Comparison of ENCODE assay signal across 13 cellular contexts in the genomic region with DNA sequence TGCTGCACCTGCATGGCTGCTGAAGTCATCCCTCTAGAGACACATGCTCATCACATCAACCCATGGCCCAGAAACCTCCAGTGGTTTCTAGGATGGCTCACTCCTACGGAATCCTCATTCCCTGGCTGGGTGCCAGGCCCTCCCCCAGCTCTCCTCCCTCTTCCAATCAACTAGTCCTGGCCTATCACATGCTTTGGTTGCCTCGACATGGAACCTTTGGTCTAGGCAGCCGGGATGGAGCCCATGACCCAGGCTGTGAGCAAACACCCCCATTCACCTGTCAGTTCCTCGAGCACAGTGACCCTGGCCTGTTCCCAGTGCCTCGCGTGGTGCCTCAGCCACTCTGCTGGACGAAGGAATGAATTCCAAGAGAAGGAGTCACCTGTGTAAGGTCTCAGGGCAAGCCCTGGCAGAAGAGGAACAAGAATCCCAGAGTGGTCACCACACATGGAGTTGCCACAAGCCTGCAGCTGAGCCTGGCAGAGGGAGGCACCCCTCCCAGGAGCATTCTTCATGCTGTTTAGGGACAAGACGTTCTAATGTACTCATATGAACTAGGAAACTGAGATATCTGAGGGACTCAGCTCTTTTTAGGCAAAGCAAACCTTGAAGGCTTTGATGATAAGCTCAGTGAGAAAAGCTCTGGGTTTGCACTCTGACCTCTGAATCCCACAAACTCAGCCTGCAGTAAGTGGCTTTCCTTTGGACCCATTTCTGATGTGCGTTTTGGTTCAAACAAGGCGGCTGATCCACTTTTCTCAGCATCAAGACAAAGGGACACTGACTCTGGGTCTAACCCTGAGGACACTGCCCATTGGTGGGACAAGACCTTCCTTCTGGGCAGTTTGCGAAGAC. TPM values are rescaled to one million over a fixed set of nuclear protein-coding genes. Genes with fewer than 3 reads are reported as not detected.
DNase-seq lines count a peak whose midpoint lies in the region; ATAC-seq, FAIRE-seq and TF ChIP-seq lines count a peak whose summit lies in the region.
"Had no signal": no experiment of that assay in that cellular context is flagged by ENCODE, and none has a peak within 500 bp of the region (broad histone marks: within the 10 kb centered on the region; RNA-seq: fewer than 3 reads in every experiment).

No MANE protein-coding gene starts in this region.

- H3K9me3 ChIP-seq in PC-9 (ENCODE audit: insufficient read depth, low read depth) (no peaks in the 10 kb centered on the region), H1 (ENCODE audit: insufficient read depth in 2 of 2, low read depth in 1 of 2, low read length in 1 of 2) (no peaks in the 10 kb centered on the region)
- H3K9me3 ChIP-seq: adrenal gland had no signal

- H3K56ac ChIP-seq in H1 (replicated peaks; ENCODE audit: insufficient read length, low read depth, low read length), result no peak overlapping the region

- H3K4me3 Mint-ChIP-seq in Calu3 (ENCODE audit: low read depth, unreplicated experiment) (no peak overlapping the region), mesothelial cell of epicardium (no peak overlapping the region)
- H3K4me3 Mint-ChIP-seq: CD8-positive, alpha-beta memory T cell had no signal

- no peaks in the 10 kb centered on the region for H3K9me2 ChIP-seq in PC-9 (ENCODE audit: insufficient read depth)

- H3K79me1 ChIP-seq in H1 (ENCODE audit: low read depth, low read length), result no peaks in the 10 kb centered on the region; the same call in 1 of the 2 replicates

- no peak for TF ChIP-seq RAD21 in H1 (IDR thresholded peaks at IDR 0.05 in 1 of 2, conservative IDR thresholded peaks at IDR 0.05 in 1 of 2; ENCODE audit: low read depth in 2 of 2, low read length in 2 of 2)

- H4K20me1 ChIP-seq in PC-9 (ENCODE audit: insufficient read depth) (no peaks in the 10 kb centered on the region), H1 (replicated peaks in 1 of 2; ENCODE audit: control insufficient read depth in 1 of 2, insufficient read depth in 2 of 2, low read length in 2 of 2) (peaks cover 2 to 10% of the 10 kb centered on the region in 2 experiments)

- H3K27ac Mint-ChIP-seq in Calu3 (ENCODE audit: unreplicated experiment), result no peak overlapping the region
- peak overlapping the region; percentile 93 for H3K27ac Mint-ChIP-seq in mesothelial cell of epicardium

- DNase-seq in Calu3 (peak; percentile 9), PC-9 (peak; percentile 76 to 80), H1 (ENCODE audit: low read depth in 1 of 2, low spot score in 2 of 2) (no peak), mesothelial cell of epicardium (ENCODE audit: low spot score in 2 of 2, unreplicated experiment in 2 of 2) (no peak)
- no peak for DNase-seq in effector CD8-positive, alpha-beta T cell (lab: John Stamatoyannopoulos, UW)
- DNase-seq in stimulated activated CD4-positive, alpha-beta T cell treated with anti-CD3 and anti-CD28 coated beads, Interleukin-2, amount 100 ng/mL, for 48 hours, result no peak
- DNase-seq: CD8-positive, alpha-beta memory T cell; NCI-H187 treated with DMSO at 0.1 percent for 48 hours; stimulated activated CD4-positive, alpha-beta T cell treated with anti-CD3 and anti-CD28 coated beads, Interleukin-2, amount 100 ng/mL, for 24 hours; T-helper 9 cell had no signal

- H2BK12ac ChIP-seq in H1 (ENCODE audit: low read depth, low read length), result peak overlapping the region; percentile 50; the same call in 1 of the 2 replicates

- no peak overlapping the region for H3K14ac ChIP-seq in H1 (ENCODE audit: insufficient read length)

- no peak overlapping the region for H3K23ac ChIP-seq in H1 (ENCODE audit: insufficient read length)

- no peak overlapping the region for H3K18ac ChIP-seq in H1 (ENCODE audit: extremely low read depth, low read length)

- H2AFZ ChIP-seq in PC-9 (no peak overlapping the region), H1 (ENCODE audit: low read length) (no peak overlapping the region)

- H3K27me3 ChIP-seq in PC-9 (ENCODE audit: insufficient read depth, low read depth) (no peaks in the 10 kb centered on the region), H1 (replicated peaks in 1 of 4; ENCODE audit: control insufficient read depth in 3 of 4, extremely low read depth in 1 of 4, insufficient read depth in 3 of 4, low read length in 3 of 4) (no peaks in the 10 kb centered on the region)
- H3K27me3 ChIP-seq: adrenal gland had no signal

- H3K23me2 ChIP-seq in H1 (ENCODE audit: low read depth, low read length), result no peaks in the 10 kb centered on the region

- no peak for TF ChIP-seq EP300 in H1 (IDR thresholded peaks at IDR 0.05; ENCODE audit: borderline replicate concordance in 1 of 2, low read depth in 2 of 2, low read length in 2 of 2)

- H3K4me3 ChIP-seq in PC-9 (no peak overlapping the region), H1 (ENCODE audit: extremely low read depth in 1 of 4, insufficient read depth in 2 of 4, low read depth in 3 of 4, low read length in 4 of 4) (no peak overlapping the region)
- H3K4me3 ChIP-seq: adrenal gland had no signal

- no peaks in the 10 kb centered on the region for H3K9me3 Mint-ChIP-seq in Calu3 (ENCODE audit: low read depth, unreplicated experiment)
- peaks cover 6% of the 10 kb centered on the region for H3K9me3 Mint-ChIP-seq in mesothelial cell of epicardium
- H3K9me3 Mint-ChIP-seq: CD8-positive, alpha-beta memory T cell had no signal

- no peaks in the 10 kb centered on the region for H3K27me3 Mint-ChIP-seq in Calu3 (ENCODE audit: unreplicated experiment)
- no peaks in the 10 kb centered on the region for H3K27me3 Mint-ChIP-seq in mesothelial cell of epicardium (ENCODE audit: low read depth)
- H3K27me3 Mint-ChIP-seq: CD8-positive, alpha-beta memory T cell had no signal

- peak overlapping the region; percentile 38 for H3K4me2 ChIP-seq in PC-9
- H3K4me2 ChIP-seq in H1 (ENCODE audit: insufficient read depth in 1 of 2, low read depth in 2 of 2, low read length in 2 of 2), result no peak overlapping the region

- no peak overlapping the region for H2BK15ac ChIP-seq in H1 (ENCODE audit: low read length)

- H3F3A ChIP-seq in PC-9 (ENCODE audit: insufficient read depth, low read depth), result peaks cover 5% of the 10 kb centered on the region; the same call in 1 of the 2 replicates

- no peak for TF ChIP-seq CTCF in Calu3 (IDR thresholded peaks at IDR 0.05; ENCODE audit: unreplicated experiment)
- TF ChIP-seq CTCF in PC-9 (conservative IDR thresholded peaks at IDR 0.05), result no peak
- TF ChIP-seq CTCF in H1 (IDR thresholded peaks at IDR 0.05; ENCODE audit: control extremely low read depth in 1 of 3, insufficient read depth in 1 of 3, low read depth in 1 of 3, low read length in 3 of 3), result no peak
- no peak for TF ChIP-seq CTCF in mesothelial cell of epicardium (IDR thresholded peaks at IDR 0.05; ENCODE audit: unreplicated experiment)

- H2BK20ac ChIP-seq in H1 (ENCODE audit: low read length), result no peak overlapping the region

- H2BK5ac ChIP-seq in H1 (ENCODE audit: low read depth, low read length), result no peak overlapping the region

- TF ChIP-seq POLR2A in H1 (IDR thresholded peaks at IDR 0.05; ENCODE audit: control extremely low read depth in 1 of 2, low read depth in 2 of 2, low read length in 2 of 2), result no peak

- H3K4me1 ChIP-seq in PC-9 (replicated peaks; ENCODE audit: insufficient read depth) (peaks cover 18% of the 10 kb centered on the region), H1 (replicated peaks in 1 of 4; ENCODE audit: control insufficient read depth in 3 of 4, insufficient read depth in 4 of 4, low read length in 3 of 4) (no peaks in the 10 kb centered on the region; a peak in 1 of 7 replicates)

- no peak for FAIRE-seq in H1 (lab: Jason Lieb, UNC)

- no peak overlapping the region for H4K5ac ChIP-seq in H1 (ENCODE audit: insufficient read length, low read depth, low read length)

- H3K36me3 Mint-ChIP-seq in Calu3 (ENCODE audit: insufficient read depth, unreplicated experiment), result no peaks in the 10 kb centered on the region
- H3K36me3 Mint-ChIP-seq in mesothelial cell of epicardium, result no peaks in the 10 kb centered on the region

- H3K9ac ChIP-seq in H1 (replicated peaks in 1 of 4; ENCODE audit: extremely low read depth in 1 of 4, low read depth in 3 of 4, low read length in 3 of 4), result no peak overlapping the region; a peak in 1 of 7 replicates

- intact Hi-C loops in Calu3 (cut with micrococcal nuclease; ENCODE audit: unreplicated experiment) (no loop called here), PC-9 (cut with micrococcal nuclease; ENCODE audit: unreplicated experiment) (loop anchor here (1.0 kb wide), 1 partner anchor 43 kb away; no protein-coding TSS in a partner anchor)

- H4K8ac ChIP-seq in H1 (ENCODE audit: extremely low read depth, insufficient read depth, low read length), result no peak overlapping the region

- CTCF ChIA-PET in Calu3 (lab: Charles Lee), result no interaction called here
- CTCF ChIA-PET in PC-9 (lab: Charles Lee), result interaction anchor here (0.6 kb wide), 1 partner anchor 254 kb away, joined by 4 read pairs; no protein-coding TSS in a partner anchor
- CTCF ChIA-PET in H1 (lab: Charles Lee; ENCODE audit: partially characterized antibody), result interaction anchor here (0.6 to 1.5 kb wide), 8 partner anchors 9 to 291 kb away, joined by 3 to 5 read pairs (median 3); no protein-coding TSS in a partner anchor

- H2AK5ac ChIP-seq in H1 (ENCODE audit: low read depth, low read length), result no peak overlapping the region

- no peak overlapping the region for H4K91ac ChIP-seq in H1 (replicated peaks; ENCODE audit: insufficient read length, low read length)

- POLR2A ChIA-PET in PC-9 (lab: Charles Lee; ENCODE audit: unreplicated experiment) (no interaction called here), H1 (lab: Charles Lee; ENCODE audit: partially characterized antibody) (no interaction called here)

- H3K4me1 Mint-ChIP-seq in Calu3 (ENCODE audit: low read depth, unreplicated experiment) (no peaks in the 10 kb centered on the region), mesothelial cell of epicardium (peaks cover 24% of the 10 kb centered on the region)

- no TSS peak for BruUV-seq in Calu3 (replicated peaks; lab: Mats Ljungman, UMichigan)
- BruUV-seq in PC-9 (replicated peaks; lab: Mats Ljungman, UMichigan), result no TSS peak

- no peaks in the 10 kb centered on the region for H3K79me2 ChIP-seq in PC-9 (ENCODE audit: low read depth)
- no peaks in the 10 kb centered on the region for H3K79me2 ChIP-seq in H1 (ENCODE audit: control insufficient read depth in 1 of 2, insufficient read depth in 2 of 2, low read length in 2 of 2)

- no peaks in the 10 kb centered on the region for H3K36me3 ChIP-seq in PC-9 (ENCODE audit: low read depth)
- H3K36me3 ChIP-seq in H1 (ENCODE audit: control insufficient read depth in 2 of 4, insufficient read depth in 4 of 4, low read length in 3 of 4), result no peaks in the 10 kb centered on the region
- H3K36me3 ChIP-seq: adrenal gland had no signal

- no peak overlapping the region for H3K4ac ChIP-seq in H1 (replicated peaks; ENCODE audit: insufficient read length, low read depth, low read length)

- H3K27ac ChIP-seq in PC-9, result no peak overlapping the region
- H3K27ac ChIP-seq in H1 (ENCODE audit: low read depth, low read length), result no peak overlapping the region
- H3K27ac ChIP-seq: adrenal gland had no signal

- no peak overlapping the region for H2BK120ac ChIP-seq in H1 (replicated peaks; ENCODE audit: low read depth, low read length)

- ATAC-seq in activated CD4-positive, CD25-positive, alpha-beta regulatory T cell treated with anti-CD3 and anti-CD28 coated beads, Interleukin-2, amount 50 U/mL, for 24 hours, result no peak
- no peak for ATAC-seq in HG02759 (IDR thresholded peaks at IDR 0.05; ENCODE audit: unreplicated experiment)

- 93% methylated on average over 11 of the region's 11 CpGs; no CpG with 5 or more reads in 1 of the 2 experiments for WGBS in H1 (ENCODE audit: extremely low coverage in 1 of 2, insufficient coverage in 1 of 2, insufficient read length in 1 of 2, insufficient replicate concordance in 2 of 2, low coverage in 1 of 2, low lambda C conversion rate in 2 of 2, missing lambda C conversion rate in 1 of 2), 2 experiments

RNA-seq across cellular contexts. Expression of a gene that starts 40.2 kb away (rescaled TPM):
- total RNA-seq in Calu3 (2022), result 0.07 and 0.20 TPM in 2 replicates
- 1.1 and 1.4 TPM in 2 replicates for total RNA-seq in PC-9 (2021)
- total RNA-seq in H1 (2021; fragmentation: NEBNext Ultra II Directional; extraction: Animal tissue kit (Norgen Biotek cat#: 25700)), result 0.09 TPM in 1 of 2 replicates, not detected in the other
- 0.03 and 0.06 TPM in 2 replicates for polyA plus RNA-seq in H1 (2011; rRNA removed)
- polyA plus RNA-seq in H1 (2011; cell fraction: cytosol; rRNA removed), result 0.06 TPM
- 0.06 TPM for polyA plus RNA-seq in H1 (2011; cell fraction: nucleus; rRNA removed)
- 0.09 to 0.19 TPM (median 0.12 TPM) in 4 replicates for polyA plus RNA-seq in H1 (2012, experiment 1 of 2)
- 0.04 TPM for polyA plus RNA-seq in H1 (2012, experiment 2 of 2)
- 0.04 TPM for polyA plus RNA-seq in H1 (2013, experiment 1 of 2)
- 0.06 TPM for polyA plus RNA-seq in H1 (2013, experiment 2 of 2)
- 0.07 TPM in 1 of 2 replicates, not detected in the other for polyA minus RNA-seq in H1 (2011; rRNA and poly(A)+ RNA removed)
- polyA minus RNA-seq in H1 (2011; cell fraction: cytosol; rRNA and poly(A)+ RNA removed), result not detected
- polyA minus RNA-seq in H1 (2011; cell fraction: nucleus; rRNA and poly(A)+ RNA removed), result not detected
- 1.1 to 1.3 TPM (median 1.2 TPM) in 3 replicates for total RNA-seq in mesothelial cell of epicardium
- total RNA-seq: CD8-positive, alpha-beta memory T cell had no signal
- polyA plus RNA-seq: CD8-positive, alpha-beta memory T cell had no signal

Comparison
In these comparisons a context has a peak if more than half of its experiments do, and no peak if none do; other contexts are left out.
1. DNase-seq: peak in Calu3 (single experiment) and PC-9 (2 of 2); none in H1 (0 of 2), mesothelial cell of epicardium (0 of 2), effector CD8-positive, alpha-beta T cell (single experiment) and stimulated activated CD4-positive, alpha-beta T cell treated with anti-CD3 and anti-CD28 coated beads, Interleukin-2, amount 100 ng/mL, for 48 hours (0 of 2).